In genomic region chr3:170811928-170812591, GRCh38 we compare ENCODE assay signal across 8 cellular contexts. TPM values are rescaled to one million over a fixed set of nuclear protein-coding genes. Genes with fewer than 3 reads are reported as not detected.
DNase-seq lines count a peak whose midpoint lies in the region; ATAC-seq and TF ChIP-seq lines count a peak whose summit lies in the region.

No MANE protein-coding gene starts in this region.

- intact Hi-C loops in testis (cut with DNase I; ENCODE audit: low total_unique reads): loop anchor here (5.0 to 10.0 kb wide), 2 partner anchors 310 to 387 kb away; no protein-coding TSS in a partner anchor

- H3K27ac ChIP-seq in testis: peak overlapping the region in 1 of 2 donors; percentile 41

- ATAC-seq in GM21619 (IDR thresholded peaks at IDR 0.05; ENCODE audit: unreplicated experiment): peak; percentile 75

- TF ChIP-seq CTCF in fibroblast of the aortic adventitia (IDR thresholded peaks at IDR 0.05; ENCODE audit: insufficient read depth, low read length) (peak; percentile 86), testis (IDR thresholded peaks at IDR 0.05) (peak; percentile 97 to 98 (median 98))

- H3K4me3 ChIP-seq in fibroblast of the aortic adventitia (ENCODE audit: low read depth, low read length): no peak overlapping the region
- no peak overlapping the region for H3K4me3 ChIP-seq in testis

- DNase-seq in D341Med (ENCODE audit: low spot score): peak; percentile 79
- DNase-seq in LoVo (ENCODE audit: low spot score): peak; percentile 82
- peak; percentile 86 for DNase-seq in RPMI7951 (ENCODE audit: low read depth)
- peak; percentile 28 for DNase-seq in activated T-helper 1 cell treated with Interleukin-2 at 50 U/mL for 16 hours (ENCODE audit: low read depth)
- peak; percentile 92 for DNase-seq in fibroblast of the aortic adventitia (ENCODE audit: low read depth)
- peak in 48 of 56 donors; percentile 2 to 83 (median 48) for DNase-seq in nucleus accumbens (lab: John Stamatoyannopoulos, UW)
- DNase-seq in testis: peak; percentile 89

- H3K27me3 ChIP-seq in testis: no peaks in the 10 kb centered on the region

- no peak for TF ChIP-seq POLR2A in testis (IDR thresholded peaks at IDR 0.05)

- 50 to 64% methylated on average over 8 of the region's 8 CpGs for WGBS in testis, 2 donors

- peaks cover 3% of the 10 kb centered on the region for H3K4me1 ChIP-seq in testis

- H3K36me3 ChIP-seq in testis (ENCODE audit: low read depth, missing control alignments): no peaks in the 10 kb centered on the region

- H3K9me3 ChIP-seq in testis: no peaks in the 10 kb centered on the region

RNA-seq across cellular contexts. Expression of gene RPL22L1, which starts 57.9 kb away (rescaled TPM):
- 241 and 277 TPM in 2 replicates for total RNA-seq in RPMI7951 (2014; rRNA removed; shearing (Covaris generic))
- 66.5 and 621 TPM in 2 replicates for total RNA-seq in fibroblast of the aortic adventitia (ENCODE audit: low replicate concordance)
- total RNA-seq in testis: 10 to 100 TPM; 27.2 to 28.4 TPM
- polyA plus RNA-seq in testis (ENCODE audit: insufficient read depth, low read depth, low replicate concordance): 40.6 TPM

Comparison
In these comparisons a context has a peak if more than half of its experiments do, and no peak if none do; other contexts are left out.
1. DNase-seq: peak in every context shown above with its lines; median percentile 92 in fibroblast of the aortic adventitia; 89 in testis; 86 in RPMI7951; 82 in LoVo; 79 in D341Med; 48 in nucleus accumbens; 28 in activated T-helper 1 cell treated with Interleukin-2 at 50 U/mL for 16 hours.